ENCODE assay signal across 6 cellular contexts in genomic region chr10:57825015-57825414, GRCh38.
"Had no signal": no experiment of that assay in that cellular context is flagged by ENCODE, and none has a peak within 500 bp of the region (broad histone marks: within the 10 kb centered on the region; RNA-seq: fewer than 3 reads in every experiment).

No MANE protein-coding gene starts in this region.

- ATAC-seq: HepG2, K562 had no signal

- H3K27ac ChIP-seq: HL-60 had no signal

- FAIRE-seq: HepG2, HTR-8/SVneo, K562 had no signal

- H3K4me3 ChIP-seq: K562 had no signal

- DNase-seq: IMR-90, KBM-7 had no signal
